In the genomic region with DNA sequence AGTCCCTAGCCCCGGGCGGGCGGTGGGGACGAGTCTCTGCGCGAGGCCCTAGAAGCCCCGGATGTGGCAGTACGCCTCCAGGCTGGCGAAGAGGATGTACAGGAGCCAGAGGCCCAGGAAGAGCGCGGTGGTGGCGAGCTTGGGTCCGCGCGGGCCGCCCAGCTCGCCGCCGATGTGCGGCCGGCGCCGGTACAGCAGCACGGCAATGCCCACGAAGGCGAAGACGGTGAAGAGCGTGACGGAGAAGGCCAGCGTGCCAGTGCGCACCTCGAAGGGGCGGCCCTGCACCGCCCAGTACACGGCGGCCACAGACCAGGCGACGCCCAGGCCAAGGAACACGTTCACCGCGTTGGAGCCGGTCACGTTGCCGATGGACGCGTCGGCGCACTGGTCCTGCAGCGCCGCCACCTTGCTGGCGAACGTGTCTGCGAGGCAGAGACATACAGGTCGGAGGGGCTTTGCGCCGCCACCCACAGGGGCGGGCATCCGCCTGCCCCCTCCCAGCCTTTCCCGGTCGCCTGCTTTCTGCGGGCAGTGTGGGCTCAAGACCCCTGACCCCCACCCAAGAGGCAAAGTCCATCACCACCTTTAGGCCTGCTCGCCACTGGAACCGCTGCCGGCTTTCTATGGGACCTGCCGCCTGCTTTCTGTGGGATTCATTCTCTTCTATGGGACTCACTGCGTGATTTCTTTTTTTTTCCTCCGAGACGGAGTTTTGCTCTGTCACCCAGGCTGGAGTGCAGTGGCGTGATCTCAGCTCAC, we compare ENCODE assay signal across 8 cellular contexts. TPM values are rescaled to one million over a fixed set of nuclear protein-coding genes. Genes with fewer than 3 reads are reported as not detected.
DNase-seq lines count a peak whose midpoint lies in the region; ATAC-seq and TF ChIP-seq lines count a peak whose summit lies in the region.

No MANE protein-coding gene starts in this region.

- no peak for TF ChIP-seq CTCF in cardiac fibroblast (IDR thresholded peaks at IDR 0.05; ENCODE audit: low read depth, low read length)
- no peak for TF ChIP-seq CTCF in GM20000 (IDR thresholded peaks at IDR 0.05; ENCODE audit: extremely low read depth, missing control alignments)

- H3K4me3 ChIP-seq in cardiac fibroblast (replicated peaks in 1 of 2; ENCODE audit: low read depth in 2 of 2, low read length in 2 of 2): peak overlapping the region; percentile 14 to 21

- DNase-seq in stimulated activated CD4-positive, alpha-beta T cell treated with anti-CD3 and anti-CD28 coated beads, Interleukin-4, amount 100 ng/mL, for 24 hours: peak; percentile 20
- DNase-seq in stimulated activated CD4-positive, alpha-beta T cell treated with anti-CD3 and anti-CD28 coated beads, Interleukin-2, amount 100 ng/mL, for 48 hours: no peak
- peak; percentile 62 to 64 for DNase-seq in cardiac fibroblast (ENCODE audit: low read depth in 2 of 2)
- DNase-seq in lung microvascular endothelial cell (ENCODE audit: low read depth in 2 of 2): peak; percentile 43 to 45
- DNase-seq in GM19238 (ENCODE audit: insufficient read length, low spot score): no peak
- DNase-seq in GM20000 (ENCODE audit: low spot score): no peak

- ATAC-seq in HG02852 (IDR thresholded peaks at IDR 0.05; ENCODE audit: unreplicated experiment) (no peak), GM18520 (IDR thresholded peaks at IDR 0.05; ENCODE audit: unreplicated experiment) (no peak)

RNA-seq across cellular contexts. Expression of a gene that starts 10.9 kb away (rescaled TPM):
- total RNA-seq in lung microvascular endothelial cell: 0.20 and 0.22 TPM in 2 replicates

RNA-seq across cellular contexts. Expression of a gene that starts 41.5 kb away (rescaled TPM):
- 0.22 TPM in 1 of 2 replicates, not detected in the other for total RNA-seq in lung microvascular endothelial cell

RNA-seq across cellular contexts. Expression of a gene that starts 53.8 kb away (rescaled TPM):
- 3.2 and 3.5 TPM in 2 replicates for total RNA-seq in lung microvascular endothelial cell

Comparison
In these comparisons a context has a peak if more than half of its experiments do, and no peak if none do; other contexts are left out.
1. DNase-seq: peak in stimulated activated CD4-positive, alpha-beta T cell treated with anti-CD3 and anti-CD28 coated beads, Interleukin-4, amount 100 ng/mL, for 24 hours (single experiment), cardiac fibroblast (2 of 2) and lung microvascular endothelial cell (2 of 2); none in stimulated activated CD4-positive, alpha-beta T cell treated with anti-CD3 and anti-CD28 coated beads, Interleukin-2, amount 100 ng/mL, for 48 hours (0 of 2), GM19238 (single experiment) and GM20000 (single experiment).